In genomic region chr6:79078057-79078969, GRCh38 we compare ENCODE assay signal across 8 cellular contexts. TPM values are rescaled to one million over a fixed set of nuclear protein-coding genes. Genes with fewer than 3 reads are reported as not detected.
DNase-seq lines count a peak whose midpoint lies in the region; ATAC-seq, FAIRE-seq and TF ChIP-seq lines count a peak whose summit lies in the region.

PHIP (minus strand) TSS chr6:79078254; CDS start chr6:79078068, 186 bp downstream.

- H2AFZ ChIP-seq in keratinocyte (ENCODE audit: control insufficient read depth, low read length), result peak within 1 kb of the TSS; percentile 100

- peak within 1 kb of the TSS; percentile 93 for H3K27ac Mint-ChIP-seq in central memory CD8-positive, alpha-beta T cell (ENCODE audit: low read depth)

- H3K27me3 Mint-ChIP-seq in central memory CD8-positive, alpha-beta T cell, result peaks cover 20% of the 10 kb centered on the region

- H3K36me3 ChIP-seq in keratinocyte (ENCODE audit: control insufficient read depth in 2 of 2, extremely low read depth in 1 of 2, insufficient read depth in 2 of 2, low read length in 2 of 2), result no peaks in the 10 kb centered on the region

- H3K9me1 ChIP-seq in keratinocyte (ENCODE audit: control insufficient read depth, extremely low read depth, insufficient read depth, low read length), result no peaks in the 10 kb centered on the region

- no peaks in the 10 kb centered on the region for H3K9me3 ChIP-seq in keratinocyte (ENCODE audit: control insufficient read depth, low read depth, low read length)

- DNase-seq in AG20443 (ENCODE audit: low spot score), result peak; percentile 89
- peak; percentile 91 for DNase-seq in NCI-H446 treated with DMSO at 0.1 percent for 48 hours (lab: John Stamatoyannopoulos, UW)
- peak; percentile 87 to 90 for DNase-seq in central memory CD8-positive, alpha-beta T cell (ENCODE audit: low spot score in 2 of 2)
- no peak for DNase-seq in keratinocyte (ENCODE audit: low read depth, low spot score)
- DNase-seq in stimulated activated CD4-positive, alpha-beta T cell treated with anti-CD3 and anti-CD28 coated beads, Interleukin-12 subunit alpha, Interleukin-12 subunit beta, amount 100 ng/mL, for 48 hours (ENCODE audit: low read depth in 2 of 3, low spot score in 1 of 3), result peak; percentile 82 to 86 (median 85)

- H3K79me2 ChIP-seq in keratinocyte (ENCODE audit: control insufficient read depth, insufficient read depth, low read length), result peaks cover 30% of the 10 kb centered on the region

- TF ChIP-seq CTCF in keratinocyte (optimal IDR thresholded peaks at IDR 0.05 in 1 of 3, IDR thresholded peaks at IDR 0.05 in 1 of 3, conservative IDR thresholded peaks at IDR 0.05 in 1 of 3; ENCODE audit: extremely low read depth in 1 of 3, insufficient read depth in 2 of 3, low read length in 3 of 3), result no peak

- H3K27me3 ChIP-seq in keratinocyte (ENCODE audit: control insufficient read depth, extremely low read depth, insufficient read depth, low read length), result no peaks in the 10 kb centered on the region

- no peaks in the 10 kb centered on the region for H4K20me1 ChIP-seq in keratinocyte (ENCODE audit: control insufficient read depth, extremely low read depth, insufficient read depth, low read length)

- peak within 1 kb of the TSS; percentile 92 for H3K9ac ChIP-seq in keratinocyte (ENCODE audit: control insufficient read depth, extremely low read depth, insufficient read depth, low read length)

- TF ChIP-seq POLR2A in GM19099 (IDR thresholded peaks at IDR 0.05; ENCODE audit: extremely low read depth, insufficient read length, low read depth), result peak; percentile 77

- no peaks in the 10 kb centered on the region for H3K9me3 Mint-ChIP-seq in central memory CD8-positive, alpha-beta T cell

- peaks cover 22% of the 10 kb centered on the region for H3K4me1 ChIP-seq in keratinocyte (ENCODE audit: control insufficient read depth, extremely low read depth, insufficient read depth, low read length)

- H3K36me3 Mint-ChIP-seq in central memory CD8-positive, alpha-beta T cell (ENCODE audit: insufficient read depth), result peaks cover 22% of the 10 kb centered on the region

- no peak for FAIRE-seq in keratinocyte (lab: Jason Lieb, UNC)

- H3K4me3 Mint-ChIP-seq in central memory CD8-positive, alpha-beta T cell, result peak within 1 kb of the TSS; percentile 97

- peak within 1 kb of the TSS; percentile 87 to 91 (median 87) for H3K4me3 ChIP-seq in keratinocyte (ENCODE audit: control insufficient read depth in 2 of 3, extremely low read depth in 1 of 3, insufficient read depth in 2 of 3, low read depth in 1 of 3, low read length in 3 of 3)

- peak within 1 kb of the TSS; percentile 92 for H3K27ac ChIP-seq in keratinocyte (ENCODE audit: control insufficient read depth, insufficient read depth, low read length)

- ATAC-seq in HG03378 (IDR thresholded peaks at IDR 0.05; ENCODE audit: unreplicated experiment), result peak; percentile 72
- peak; percentile 78 to 81 for ATAC-seq in activated CD4-positive, CD25-positive, alpha-beta regulatory T cell treated with anti-CD3 and anti-CD28 coated beads, Interleukin-2, amount 50 U/mL, for 24 hours
- ATAC-seq in central memory CD8-positive, alpha-beta T cell (replicated peaks; ENCODE audit: extremely low read depth, poor library complexity, severe bottlenecking), result peak; percentile 80

- H3K4me2 ChIP-seq in keratinocyte (ENCODE audit: control insufficient read depth, extremely low read depth, insufficient read depth, low read depth, low read length), result peak within 1 kb of the TSS; percentile 96

- dilution Hi-C loops in keratinocyte (cut with MboI; ENCODE audit: extremely low pct_ligation_motif_present, low sequenced_read_pairs), result no loop called here

- peaks cover 27% of the 10 kb centered on the region for H3K4me1 Mint-ChIP-seq in central memory CD8-positive, alpha-beta T cell

RNA-seq across cellular contexts. Expression of gene PHIP, which starts in this region (rescaled TPM):
- 3.4 to 7.9 TPM (median 4.4 TPM) in 3 replicates for polyA plus RNA-seq in keratinocyte
- 21.2 TPM for polyA plus RNA-seq in keratinocyte (2011; ENCODE audit: low read depth)
- polyA plus RNA-seq in keratinocyte (2011; cell fraction: cytosol; rRNA removed), result 1.8 and 3.7 TPM in 2 replicates
- polyA plus RNA-seq in keratinocyte (2011; cell fraction: nucleus; rRNA removed), result 7.3 and 11.1 TPM in 2 replicates
- polyA plus RNA-seq in keratinocyte (2012; ENCODE audit: low replicate concordance), result 6.8 and 9.7 TPM in 2 replicates
- polyA minus RNA-seq in keratinocyte, result 4.5 to 26.0 TPM (median 11.9 TPM) in 3 replicates
- polyA minus RNA-seq in keratinocyte (2011; cell fraction: cytosol; rRNA and poly(A)+ RNA removed), result 7.7 TPM
- 19.7 and 38.8 TPM in 2 replicates for polyA minus RNA-seq in keratinocyte (2011; cell fraction: nucleus; rRNA and poly(A)+ RNA removed)
